8 cellular contexts compared by ENCODE assay signal in the genomic region with DNA sequence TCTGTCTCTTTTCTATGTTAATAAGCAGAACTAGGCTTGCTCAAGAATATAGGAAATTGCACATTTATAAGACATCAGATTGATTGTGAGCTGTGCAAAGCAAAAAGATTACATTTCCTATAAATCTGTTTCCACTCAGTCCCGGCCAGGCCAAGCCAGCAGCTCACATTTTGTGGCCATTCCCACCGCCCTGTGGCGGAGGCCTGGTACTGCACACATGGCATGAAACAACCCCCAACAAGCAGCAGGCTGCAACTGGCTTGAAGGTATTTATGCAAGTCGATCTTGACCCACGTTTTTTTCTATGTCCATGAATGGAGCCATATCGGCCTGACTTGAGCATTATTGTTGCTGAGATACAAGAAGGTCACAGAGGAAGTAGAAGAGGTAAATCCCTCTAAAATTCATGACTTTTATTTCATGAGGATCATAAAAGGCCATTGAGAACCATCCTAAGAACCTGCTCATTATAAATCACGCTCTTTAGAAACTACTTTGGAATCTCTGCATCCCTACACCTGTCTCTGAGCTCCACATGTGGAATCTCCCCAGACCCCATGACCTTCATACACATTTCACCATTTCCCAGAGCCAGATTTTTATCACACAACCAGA.
DNase-seq lines count a peak whose midpoint lies in the region; ATAC-seq, FAIRE-seq and TF ChIP-seq lines count a peak whose summit lies in the region.

No MANE protein-coding gene starts in this region.

- no peaks in the 10 kb centered on the region for H3K36me3 ChIP-seq in A673 (ENCODE audit: insufficient read depth, low read length, poor library complexity, severe bottlenecking)

- H3K27ac ChIP-seq in A673 (ENCODE audit: low read depth, low read length, poor library complexity, severe bottlenecking), result no peak overlapping the region

- H3K9me3 Mint-ChIP-seq in activated CD4-positive, alpha-beta T cell treated with anti-CD3 and anti-CD28 coated beads, Interleukin-2, amount 10 ng/mL, durations not matched to agents 7 days and 5 days, result no peaks in the 10 kb centered on the region
- H3K9me3 Mint-ChIP-seq in nephron, result no peaks in the 10 kb centered on the region

- H3K9me3 ChIP-seq in A673 (ENCODE audit: low read depth, low read length, poor library complexity, severe bottlenecking), result no peaks in the 10 kb centered on the region

- POLR2A ChIA-PET in A673 (lab: Charles Lee; ENCODE audit: low non-redundant PET), result no interaction called here
- POLR2A ChIA-PET in activated CD4-positive, alpha-beta T cell treated with anti-CD3 and anti-CD28 coated beads, Interleukin-2, amount 10 ng/mL, durations not matched to agents 7 days and 5 days (lab: Charles Lee), result no interaction called here

- no peaks in the 10 kb centered on the region for H3K4me1 ChIP-seq in A673 (ENCODE audit: insufficient read depth, low read length, poor library complexity, severe bottlenecking)

- no TSS peak for BruUV-seq in A673 (replicated peaks; lab: Mats Ljungman, UMichigan)

- H3K27me3 ChIP-seq in A673 (replicated peaks; ENCODE audit: insufficient read depth, low read depth, low read length, poor library complexity), result no peaks in the 10 kb centered on the region

- no peaks in the 10 kb centered on the region for H3K4me1 Mint-ChIP-seq in activated CD4-positive, alpha-beta T cell treated with anti-CD3 and anti-CD28 coated beads, Interleukin-2, amount 10 ng/mL, durations not matched to agents 7 days and 5 days
- H3K4me1 Mint-ChIP-seq in nephron, result peaks cover 5% of the 10 kb centered on the region

- CTCF ChIA-PET in A673 (lab: Charles Lee), result no interaction called here
- CTCF ChIA-PET in activated CD4-positive, alpha-beta T cell treated with anti-CD3 and anti-CD28 coated beads, Interleukin-2, amount 10 ng/mL, durations not matched to agents 7 days and 5 days (lab: Charles Lee), result interaction anchor here (1.5 kb wide), 1 partner anchor 25 kb away, joined by 3 read pairs; no protein-coding TSS in a partner anchor

- H3K36me3 Mint-ChIP-seq in activated CD4-positive, alpha-beta T cell treated with anti-CD3 and anti-CD28 coated beads, Interleukin-2, amount 10 ng/mL, durations not matched to agents 7 days and 5 days (ENCODE audit: low read depth), result no peaks in the 10 kb centered on the region
- H3K36me3 Mint-ChIP-seq in nephron (ENCODE audit: low read depth), result no peaks in the 10 kb centered on the region

- no peak overlapping the region for H3K27ac Mint-ChIP-seq in activated CD4-positive, alpha-beta T cell treated with anti-CD3 and anti-CD28 coated beads, Interleukin-2, amount 10 ng/mL, durations not matched to agents 7 days and 5 days
- no peak overlapping the region for H3K27ac Mint-ChIP-seq in nephron

- peak; percentile 56 for DNase-seq in A673 (ENCODE audit: low spot score)
- DNase-seq in Jurkat, Clone E6-1 (ENCODE audit: low read depth, low spot score), result peak; percentile 42
- peak; percentile 21 for DNase-seq in activated CD4-positive, alpha-beta T cell treated with anti-CD3 and anti-CD28 coated beads, Interleukin-2, amount 10 ng/mL, durations not matched to agents 7 days and 5 days
- DNase-seq in fibroblast of peridontal ligament (ENCODE audit: extremely low read depth), result peak; percentile 87
- DNase-seq in urothelium cell line (ENCODE audit: low spot score), result peak; percentile 68

- no peak overlapping the region for H3K4me3 Mint-ChIP-seq in activated CD4-positive, alpha-beta T cell treated with anti-CD3 and anti-CD28 coated beads, Interleukin-2, amount 10 ng/mL, durations not matched to agents 7 days and 5 days
- H3K4me3 Mint-ChIP-seq in nephron, result no peak overlapping the region

- no peak overlapping the region for H3K4me3 ChIP-seq in A673 (ENCODE audit: low read depth, low read length, poor library complexity, severe bottlenecking)
- H3K4me3 ChIP-seq in Jurkat, Clone E6-1 (ENCODE audit: low read length), result no peak overlapping the region

- no peak for FAIRE-seq in urothelium cell line (lab: Jason Lieb, UNC)

- peak; percentile 67 for TF ChIP-seq CTCF in A673 (conservative IDR thresholded peaks at IDR 0.05; ENCODE audit: low read depth, low read length)
- peak; percentile 64 for TF ChIP-seq CTCF in GM12874 (IDR thresholded peaks at IDR 0.05; ENCODE audit: insufficient read depth, low read depth, low read length)
- TF ChIP-seq CTCF in nephron (IDR thresholded peaks at IDR 0.05; ENCODE audit: unreplicated experiment in 3 of 3), result peak; percentile 87 to 94 (median 88)

- ATAC-seq in HG03095 (IDR thresholded peaks at IDR 0.05; ENCODE audit: unreplicated experiment), result no peak

- intact Hi-C loops in A673 (cut with micrococcal nuclease; ENCODE audit: unreplicated experiment), result no loop called here

- no peaks in the 10 kb centered on the region for H3K27me3 Mint-ChIP-seq in activated CD4-positive, alpha-beta T cell treated with anti-CD3 and anti-CD28 coated beads, Interleukin-2, amount 10 ng/mL, durations not matched to agents 7 days and 5 days
- H3K27me3 Mint-ChIP-seq in nephron (ENCODE audit: low read depth), result peaks cover 16% of the 10 kb centered on the region

Comparison
In these comparisons a context has a peak if more than half of its experiments do, and no peak if none do; other contexts are left out.
1. DNase-seq: peak in every context shown above with its lines; median percentile 87 in fibroblast of peridontal ligament; 68 in urothelium cell line; 56 in A673; 42 in Jurkat, Clone E6-1; 21 in activated CD4-positive, alpha-beta T cell treated with anti-CD3 and anti-CD28 coated beads, Interleukin-2, amount 10 ng/mL, durations not matched to agents 7 days and 5 days.